8 cellular contexts compared by ENCODE assay signal in genomic region chr2:64807417-64807816, GRCh38.
DNase-seq lines count a peak whose midpoint lies in the region; ATAC-seq and TF ChIP-seq lines count a peak whose summit lies in the region.

No MANE protein-coding gene starts in this region.

- H3K9me3 ChIP-seq in IMR-90 (ENCODE audit: control insufficient read depth, insufficient read depth, low read length) (no peaks in the 10 kb centered on the region), adipocyte (ENCODE audit: control insufficient read depth, low read length) (no peaks in the 10 kb centered on the region), vagina (no peaks in the 10 kb centered on the region)

- H3K4me3 Mint-ChIP-seq in endothelial cell (ENCODE audit: unreplicated experiment): no peak overlapping the region

- no peak overlapping the region for H3K23ac ChIP-seq in IMR-90 (ENCODE audit: low read depth, low read length)

- peak overlapping the region; percentile 93 for H2BK20ac ChIP-seq in IMR-90 (ENCODE audit: low read depth, low read length)

- H2BK5ac ChIP-seq in IMR-90 (ENCODE audit: low read depth, low read length, poor library complexity, severe bottlenecking): peak overlapping the region; percentile 91

- no peak overlapping the region for H2AK5ac ChIP-seq in IMR-90 (ENCODE audit: low read depth, low read length)

- peak overlapping the region; percentile 71; the same call in 1 of the 3 replicates for H2BK15ac ChIP-seq in IMR-90 (ENCODE audit: low read depth, low read length)

- CTCF ChIA-PET in IMR-90 (lab: Yijun Ruan, JAX): interaction anchor here (0.6 to 0.8 kb wide), 2 partner anchors 9 to 136 kb away, joined by 3 to 5 read pairs; no protein-coding TSS in a partner anchor

- H3K4ac ChIP-seq in IMR-90 (ENCODE audit: low read depth, low read length): peak overlapping the region; percentile 92; the same call in 1 of the 2 replicates

- TF ChIP-seq POLR2A in IMR-90 (IDR thresholded peaks at IDR 0.05; ENCODE audit: low read depth, low read length) (no peak), vagina (IDR thresholded peaks at IDR 0.05) (no peak)

- no peaks in the 10 kb centered on the region for H4K20me1 ChIP-seq in IMR-90 (ENCODE audit: insufficient read depth, low read length)

- H3K36me3 Mint-ChIP-seq in endothelial cell (ENCODE audit: low read depth, unreplicated experiment): no peaks in the 10 kb centered on the region

- no peak overlapping the region for H3K18ac ChIP-seq in IMR-90 (ENCODE audit: low read depth, low read length)

- BruUV-seq in IMR-90 (replicated peaks; lab: Mats Ljungman, UMichigan): no TSS peak

- H3K9me3 Mint-ChIP-seq in endothelial cell (ENCODE audit: unreplicated experiment): no peaks in the 10 kb centered on the region

- ATAC-seq in IMR-90 (ENCODE audit: low read depth) (peak; percentile 96), GM21423 (IDR thresholded peaks at IDR 0.05; ENCODE audit: unreplicated experiment) (no peak)

- peak overlapping the region; percentile 95; the same call in 1 of the 2 replicates for H3K14ac ChIP-seq in IMR-90 (replicated peaks; ENCODE audit: low read depth, low read length)

- no peaks in the 10 kb centered on the region for H3K36me3 ChIP-seq in IMR-90 (ENCODE audit: control insufficient read depth, insufficient read depth, low read length)
- no peaks in the 10 kb centered on the region for H3K36me3 ChIP-seq in adipocyte (ENCODE audit: control insufficient read depth, insufficient read depth, low read length, severe bottlenecking)
- no peaks in the 10 kb centered on the region for H3K36me3 ChIP-seq in vagina

- no peak overlapping the region for H3K4me2 ChIP-seq in IMR-90 (ENCODE audit: low read depth, low read length)

- H3K9ac ChIP-seq in IMR-90 (ENCODE audit: low read depth, low read length) (no peak overlapping the region; the same call in 1 of the 2 replicates), adipocyte (ENCODE audit: low read length) (peak overlapping the region; percentile 56)

- H3K27me3 ChIP-seq in IMR-90 (ENCODE audit: control insufficient read depth, insufficient read depth, low read length) (no peaks in the 10 kb centered on the region), adipocyte (replicated peaks; ENCODE audit: control insufficient read depth, insufficient read depth, low read length) (no peaks in the 10 kb centered on the region), vagina (no peaks in the 10 kb centered on the region)

- H3K79me1 ChIP-seq in IMR-90 (ENCODE audit: low read depth in 1 of 2, low read length in 2 of 2): no peaks in the 10 kb centered on the region

- no peak overlapping the region for H3K27ac Mint-ChIP-seq in endothelial cell (ENCODE audit: unreplicated experiment)

- H3K56ac ChIP-seq in IMR-90 (ENCODE audit: extremely low read depth, insufficient read depth, low read length): peak overlapping the region; percentile 62; the same call in 1 of the 2 replicates

- H2AK9ac ChIP-seq in IMR-90 (replicated peaks; ENCODE audit: low read depth, low read length, poor library complexity): no peak overlapping the region

- H2AFZ ChIP-seq in IMR-90 (replicated peaks; ENCODE audit: low read length, poor library complexity): peak overlapping the region; percentile 54

- H2BK120ac ChIP-seq in IMR-90 (ENCODE audit: low read depth, low read length): peak overlapping the region; percentile 96

- dilution Hi-C loops in IMR-90 (cut with HindIII; ENCODE audit: low sequenced_read_pairs, unreplicated experiment): no loop called here

- H3K27me3 Mint-ChIP-seq in endothelial cell (ENCODE audit: unreplicated experiment): peaks cover 3% of the 10 kb centered on the region

- H3K4me1 Mint-ChIP-seq in endothelial cell (ENCODE audit: unreplicated experiment): peaks cover 9% of the 10 kb centered on the region

- TF ChIP-seq RAD21 in IMR-90 (IDR thresholded peaks at IDR 0.05; ENCODE audit: low read length): peak; percentile 48

- H3K4me3 ChIP-seq in IMR-90 (ENCODE audit: insufficient read depth, low read depth, low read length) (no peak overlapping the region), adipocyte (ENCODE audit: low read length) (peak overlapping the region; percentile 28), skeletal muscle cell (ENCODE audit: low read depth, low read length) (no peak overlapping the region), vagina (no peak overlapping the region)

- H3K4me1 ChIP-seq in IMR-90 (ENCODE audit: control insufficient read depth, insufficient read depth, low read length): peaks cover 12% of the 10 kb centered on the region
- H3K4me1 ChIP-seq in adipocyte (ENCODE audit: control insufficient read depth, insufficient read depth, low read length): peaks cover 15% of the 10 kb centered on the region
- no peaks in the 10 kb centered on the region for H3K4me1 ChIP-seq in vagina

- 0% methylated on average over 1 of the region's 4 CpGs; no CpG with 5 or more reads in 1 of the 2 experiments for WGBS in IMR-90 (ENCODE audit: extremely low coverage in 2 of 2, insufficient read length in 1 of 2), 2 experiments

- H3K27ac ChIP-seq in IMR-90 (ENCODE audit: insufficient read depth, low read length) (peak overlapping the region; percentile 76; the same call in 1 of the 2 replicates), vagina (no peak overlapping the region)

- peak overlapping the region; percentile 37 to 94; a peak in 3 of 4 replicates for H4K8ac ChIP-seq in IMR-90 (ENCODE audit: low read depth in 2 of 2, low read length in 2 of 2)

- no peak overlapping the region for H4K5ac ChIP-seq in IMR-90 (ENCODE audit: low read depth, low read length)

- H4K91ac ChIP-seq in IMR-90 (ENCODE audit: insufficient read depth, low read depth, low read length): peak overlapping the region; percentile 92

- peaks cover 9% of the 10 kb centered on the region for H3K9me1 ChIP-seq in IMR-90 (ENCODE audit: insufficient read depth, low read length)

- POLR2A ChIA-PET in IMR-90 (lab: Charles Lee; ENCODE audit: unreplicated experiment): interaction anchor here (0.8 kb wide), 1 partner anchor 56 kb away, joined by 3 read pairs; no protein-coding TSS in a partner anchor

- peak; percentile 47 for DNase-seq in activated T-cell treated with anti-CD3 and anti-CD28 coated beads for 48 hours (ENCODE audit: low read depth)
- DNase-seq in activated T-cell treated with anti-CD3 and anti-CD28 coated beads, Interleukin-2, amount 50 U/mL, for 1 hour: no peak
- peak; percentile 100 for DNase-seq in IMR-90
- DNase-seq in adipocyte (ENCODE audit: low read depth): peak; percentile 84
- DNase-seq in skeletal muscle cell (ENCODE audit: low read depth): peak; percentile 98
- no peak for DNase-seq in endothelial cell (ENCODE audit: low spot score)
- DNase-seq in vagina (ENCODE audit: extremely low spot score in 2 of 2): no peak

- intact Hi-C loops in IMR-90 (cut with micrococcal nuclease) (loop anchor here (5.0 kb wide), 3 partner anchors 40 to 55 kb away; no protein-coding TSS in a partner anchor), vagina (cut with DNase I) (no loop called here)

- peak; percentile 22; the same call in 1 of the 2 replicates for TF ChIP-seq CTCF in IMR-90 (conservative IDR thresholded peaks at IDR 0.05; ENCODE audit: low read depth, low read length)
- TF ChIP-seq CTCF in endothelial cell (IDR thresholded peaks at IDR 0.05; ENCODE audit: unreplicated experiment): no peak
- no peak for TF ChIP-seq CTCF in vagina (IDR thresholded peaks at IDR 0.05)

- in situ Hi-C loops in IMR-90 (cut with MboI; ENCODE audit: low sequenced_read_pairs): no loop called here

TF ChIP-seq in IMR-90, 13 proteins besides CTCF, POLR2A, EP300 and RAD21:
- TF ChIP-seq CEBPB (IDR thresholded peaks at IDR 0.05; ENCODE audit: low read depth, low read length) (peak; percentile 27), CHD1 (IDR thresholded peaks at IDR 0.05; ENCODE audit: low read depth, low read length) (no peak), BHLHE40 (IDR thresholded peaks at IDR 0.05; ENCODE audit: low read depth, low read length) (peak; percentile 99), MAZ (IDR thresholded peaks at IDR 0.05; ENCODE audit: borderline replicate concordance, low read depth, low read length) (no peak), USF2 (IDR thresholded peaks at IDR 0.05; ENCODE audit: low read depth, low read length) (peak; percentile 93), ELK1 (IDR thresholded peaks at IDR 0.05; ENCODE audit: borderline replicate concordance, low read depth, low read length) (no peak), NFE2L2 (IDR thresholded peaks at IDR 0.05; ENCODE audit: low read depth, low read length) (no peak), RCOR1 (IDR thresholded peaks at IDR 0.05; ENCODE audit: insufficient replicate concordance, low read length) (peak; percentile 57), RFX5 (IDR thresholded peaks at IDR 0.05; ENCODE audit: low read depth, low read length) (no peak), MXI1 (IDR thresholded peaks at IDR 0.05; ENCODE audit: borderline replicate concordance, low read depth, low read length) (peak; percentile 80), FOS (IDR thresholded peaks at IDR 0.05; ENCODE audit: low read depth, low read length) (peak; percentile 92), SMC3 (IDR thresholded peaks at IDR 0.05; ENCODE audit: low read depth, low read length) (peak; percentile 43)

Comparison
In these comparisons a context has a peak if more than half of its experiments do, and no peak if none do; other contexts are left out.
1. DNase-seq: peak in activated T-cell treated with anti-CD3 and anti-CD28 coated beads for 48 hours (single experiment), IMR-90 (single experiment), adipocyte (single experiment) and skeletal muscle cell (single experiment); none in activated T-cell treated with anti-CD3 and anti-CD28 coated beads, Interleukin-2, amount 50 U/mL, for 1 hour (single experiment), endothelial cell (single experiment) and vagina (0 of 2).